9 cellular contexts compared by ENCODE assay signal in the genomic region with DNA sequence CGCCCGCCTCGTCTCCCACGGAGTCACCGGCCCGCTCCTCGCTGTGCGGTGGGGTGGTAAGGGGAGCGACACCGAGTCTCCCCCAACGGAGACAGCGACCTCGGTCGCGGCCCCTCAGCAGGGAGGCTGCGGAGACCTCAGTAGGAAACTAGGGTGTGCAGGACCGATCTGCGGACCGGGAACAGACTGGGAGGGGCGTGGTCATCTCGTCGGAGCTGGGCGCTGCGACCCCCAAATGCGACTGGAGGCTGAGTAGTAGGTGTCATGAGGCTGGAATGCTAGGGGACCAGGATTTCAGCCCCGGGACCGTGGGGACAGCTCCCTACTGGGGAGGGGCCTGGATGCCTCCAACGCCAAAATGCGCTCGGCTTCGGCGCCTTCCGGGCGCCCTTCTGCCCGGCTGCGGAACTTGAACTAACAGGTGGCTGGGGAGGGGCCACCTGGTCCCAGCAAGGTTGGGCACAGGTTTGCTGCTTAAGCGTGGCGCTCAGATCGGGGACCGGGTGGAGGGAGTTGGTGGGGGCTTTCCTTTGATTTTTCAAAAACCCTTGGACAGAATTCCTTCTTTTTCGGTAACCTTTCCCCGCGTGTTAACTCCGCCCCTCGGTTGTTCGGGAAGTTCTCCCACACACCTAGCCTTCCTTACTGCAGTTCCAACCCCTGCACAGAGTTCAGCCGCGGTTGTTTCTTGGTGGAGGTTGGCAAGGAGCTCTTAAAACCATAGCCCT. TPM values are rescaled to one million over a fixed set of nuclear protein-coding genes. Genes with fewer than 3 reads are reported as not detected.
DNase-seq lines count a peak whose midpoint lies in the region; ATAC-seq and TF ChIP-seq lines count a peak whose summit lies in the region.
"Had no signal": no experiment of that assay in that cellular context is flagged by ENCODE, and none has a peak within 500 bp of the region (broad histone marks: within the 10 kb centered on the region; RNA-seq: fewer than 3 reads in every experiment).

No MANE protein-coding gene starts in this region.

- no peak overlapping the region for H3K9ac ChIP-seq in H9 (ENCODE audit: extremely low read depth, insufficient read length, low read length)

- no peaks in the 10 kb centered on the region for H3K79me1 ChIP-seq in H9 (ENCODE audit: insufficient read depth, low read depth, low read length, poor library complexity, severe bottlenecking)

- 0 out of 2 replicates have a peak, but pooled peaks cover 3% of the 10 kb centered on the region for H3K79me2 ChIP-seq in H9 (ENCODE audit: insufficient read depth, low read length)

- peaks cover 33 to 39% of the 10 kb centered on the region in 2 experiments for H3K4me1 Mint-ChIP-seq in H9

- H3K4me1 ChIP-seq in H9 (ENCODE audit: insufficient read depth, low read length) (peaks cover 2% of the 10 kb centered on the region; the same call in 1 of the 2 replicates), left ventricle myocardium inferior (peaks cover 21% of the 10 kb centered on the region), sigmoid colon (peaks cover 0 to 23% (median 18%) of the 10 kb centered on the region in 4 donors)

- no peak overlapping the region for H4K91ac ChIP-seq in H9 (ENCODE audit: insufficient read length, low read depth, low read length)

- no peak overlapping the region for H2AFZ ChIP-seq in H9 (ENCODE audit: low read length)

- peak overlapping the region; percentile 62 for H3K4me3 ChIP-seq in left ventricle myocardium inferior
- H3K4me3 ChIP-seq in sigmoid colon, result peak overlapping the region in 3 of 4 donors; percentile 44 to 58 (median 56)

- H2BK15ac ChIP-seq in H9 (ENCODE audit: low read depth, low read length), result no peak overlapping the region

- peaks cover 80% of the 10 kb centered on the region for H3K27me3 Mint-ChIP-seq in H9 (ENCODE audit: low read depth)

- H3K4me3 Mint-ChIP-seq in H9, result peak overlapping the region; percentile 71 to 80

- no peak for TF ChIP-seq EP300 in sigmoid colon (IDR thresholded peaks at IDR 0.05)

- no peak for TF ChIP-seq POLR2A in sigmoid colon (IDR thresholded peaks at IDR 0.05)

- H3K27ac ChIP-seq in H9 (ENCODE audit: insufficient read length, low read depth, low read length), result no peak overlapping the region
- H3K27ac ChIP-seq in left ventricle myocardium inferior (replicated peaks), result no peak overlapping the region
- H3K27ac ChIP-seq in sigmoid colon, result peak overlapping the region in 1 of 4 donors; percentile 34

- no peak overlapping the region for H2BK5ac ChIP-seq in H9 (ENCODE audit: insufficient read length, low read length)

- no peaks in the 10 kb centered on the region for H4K20me1 ChIP-seq in H9 (ENCODE audit: control insufficient read depth, insufficient read depth, insufficient read length)

- WGBS in H9 (ENCODE audit: extremely low coverage, insufficient read length, low lambda C conversion rate), result no CpG with 5 or more reads among the region's 48 CpGs
- 1 to 3% methylated on average over 48 of the region's 48 CpGs for WGBS in sigmoid colon, 2 donors

- peak; percentile 73 for DNase-seq in H9
- DNase-seq in left ventricle myocardium inferior, result no peak
- no peak for DNase-seq in sigmoid colon
- DNase-seq in cerebellum (ENCODE audit: low spot score), result no peak
- no peak for DNase-seq in KG1 (lab: John Stamatoyannopoulos, UW)
- no peak for DNase-seq in OCI-M1 (lab: John Stamatoyannopoulos, UW)

- H3K4ac ChIP-seq in H9 (ENCODE audit: low read depth, low read length), result no peak overlapping the region

- no peak overlapping the region for H2BK20ac ChIP-seq in H9 (ENCODE audit: low read depth, low read length, poor library complexity, severe bottlenecking)

- H2BK120ac ChIP-seq in H9 (ENCODE audit: low read depth, low read length, poor library complexity, severe bottlenecking), result no peak overlapping the region

- H4K5ac ChIP-seq in H9 (ENCODE audit: insufficient read length, low read depth, low read length), result no peak overlapping the region

- H3K23me2 ChIP-seq in H9 (ENCODE audit: insufficient read length, low read depth, low read length, poor library complexity, severe bottlenecking), result peaks cover 18% of the 10 kb centered on the region

- no peaks in the 10 kb centered on the region; a peak in 1 of 7 replicates for H3K36me3 Mint-ChIP-seq in H9 (ENCODE audit: insufficient read depth in 1 of 3, low read depth in 3 of 3)

- H4K8ac ChIP-seq in H9 (replicated peaks; ENCODE audit: insufficient read length, low read depth, low read length), result no peak overlapping the region

- intact Hi-C loops in left ventricle myocardium inferior (cut with micrococcal nuclease) (no loop called here), sigmoid colon (cut with DNase I) (no loop called here)

- no peak overlapping the region for H2BK12ac ChIP-seq in H9 (ENCODE audit: insufficient read length, low read depth, low read length)

- ATAC-seq in SK-N-SH treated with all-trans-retinoic acid at 6 μM for 48 hours (peak; percentile 10), HG03139 (IDR thresholded peaks at IDR 0.05; ENCODE audit: unreplicated experiment) (no peak)

- no peak overlapping the region for H3T11ph ChIP-seq in H9 (ENCODE audit: low read length)

- H3K27ac Mint-ChIP-seq in H9, result no peak overlapping the region

- no peaks in the 10 kb centered on the region for H3K9me3 Mint-ChIP-seq in H9

- H2AK5ac ChIP-seq in H9 (ENCODE audit: insufficient read length, low read length), result no peak overlapping the region

- no peak overlapping the region for H3K14ac ChIP-seq in H9 (ENCODE audit: insufficient read depth, low read length)

- H3K36me3 ChIP-seq in left ventricle myocardium inferior, result no peaks in the 10 kb centered on the region
- no peaks in the 10 kb centered on the region for H3K36me3 ChIP-seq in sigmoid colon

- H3K18ac ChIP-seq in H9 (ENCODE audit: insufficient read length, low read depth, low read length), result no peak overlapping the region

- H3K27me3 ChIP-seq in H9 (ENCODE audit: insufficient read depth, low read length) (peaks cover 18% of the 10 kb centered on the region; the same call in 1 of the 2 replicates), left ventricle myocardium inferior (ENCODE audit: low read depth) (peaks cover 95% of the 10 kb centered on the region), sigmoid colon (peaks cover 18 to 55% (median 47%) of the 10 kb centered on the region in 3 donors)

- no peak overlapping the region for H3K56ac ChIP-seq in H9 (ENCODE audit: insufficient read length, low read depth, low read length)

- H3K23ac ChIP-seq in H9 (ENCODE audit: insufficient read length, low read depth, low read length), result no peak overlapping the region

- H3K4me2 ChIP-seq in H9 (ENCODE audit: insufficient read depth, insufficient read length, low read length), result peak overlapping the region; percentile 77

- TF ChIP-seq CTCF in H9 (conservative IDR thresholded peaks at IDR 0.05), result no peak
- TF ChIP-seq CTCF in left ventricle myocardium inferior (IDR thresholded peaks at IDR 0.05; ENCODE audit: borderline replicate concordance), result no peak
- no peak for TF ChIP-seq CTCF in sigmoid colon (IDR thresholded peaks at IDR 0.05)

- H3K9me3 ChIP-seq in H9 (ENCODE audit: control insufficient read depth, low read depth, low read length) (no peaks in the 10 kb centered on the region), left ventricle myocardium inferior (replicated peaks) (no peaks in the 10 kb centered on the region), sigmoid colon (no peaks in the 10 kb centered on the region)

TF ChIP-seq in SK-N-SH treated with all-trans-retinoic acid at 6 μM for 48 hours, 23 proteins besides CTCF, POLR2A, EP300 and RAD21:
- no peak for TF ChIP-seq OSR1 (CRISPR knock-in tag; IDR thresholded peaks at IDR 0.05)
- peak; percentile 10; the same call in 1 of the 2 replicates for TF ChIP-seq ZFP30 (CRISPR knock-in tag; IDR thresholded peaks at IDR 0.05)

RNA-seq across cellular contexts. Expression of a gene that starts 1.5 kb away (rescaled TPM):
- 6.0 and 6.3 TPM in 2 replicates for total RNA-seq in H9 (2021)
- total RNA-seq in left ventricle myocardium inferior, result not detected
- under 1 TPM; 0.16 to 0.83 (median 0.38) TPM for total RNA-seq in sigmoid colon
- polyA plus RNA-seq in sigmoid colon, result under 1 TPM in 2 of 3 donors, not detected in 1; under 0.01 to 0.23 TPM
- 34.8 TPM for total RNA-seq in cerebellum
- total RNA-seq: activated CD8-positive, alpha-beta memory T cell treated with anti-CD3 and anti-CD28 coated beads for 36 hours had no signal
